ENCODE assay signal across 31 cellular contexts in genomic region chr1:248165186-248165585, GRCh38. TPM values are rescaled to one million over a fixed set of nuclear protein-coding genes. Genes with fewer than 3 reads are reported as not detected.
"Had no signal": no experiment of that assay in that cellular context is flagged by ENCODE, and none has a peak within 500 bp of the region (broad histone marks: within the 10 kb centered on the region; RNA-seq: fewer than 3 reads in every experiment).

No MANE protein-coding gene starts in this region.

- H3K4me1 ChIP-seq: colonic mucosa, gastrocnemius medialis, psoas muscle, sigmoid colon, tibial nerve, upper lobe of left lung had no signal

- H3K27me3 ChIP-seq: colonic mucosa, gastrocnemius medialis, ovary, sigmoid colon, tibial nerve, upper lobe of left lung had no signal

- H3K36me3 ChIP-seq: colonic mucosa, gastrocnemius medialis, ovary, sigmoid colon, thoracic aorta, tibial nerve, upper lobe of left lung had no signal

- H3K27ac ChIP-seq: colonic mucosa, epithelial cell of prostate, gastrocnemius medialis, ovary, psoas muscle, sigmoid colon, thoracic aorta, tibial nerve, upper lobe of left lung had no signal

- H3K9me3 ChIP-seq: colonic mucosa, gastrocnemius medialis, ovary, psoas muscle, sigmoid colon, thoracic aorta had no signal

- H3K4me3 ChIP-seq: colonic mucosa, gastrocnemius medialis, ovary, psoas muscle, sigmoid colon, thoracic aorta, tibial nerve, upper lobe of left lung had no signal

- DNase-seq: colonic mucosa; effector CD8-positive, alpha-beta T cell; endodermal cell; foreskin fibroblast; gastrocnemius medialis; head of caudate nucleus; kidney; mesendoderm; midbrain; natural killer cell; occipital lobe; ovary; psoas muscle; sigmoid colon; stimulated activated CD4-positive, alpha-beta T cell treated with anti-CD3 and anti-CD28 coated beads, Interleukin-4, amount 100 ng/mL, for 4 hours; stimulated activated naive CD8-positive, alpha-beta T cell treated with anti-CD3 and anti-CD28 coated beads, Interleukin-15, Interleukin-2, amounts not matched to agents 100 U/mL and 50 U/mL, for 24 hours; substantia nigra had no signal

RNA-seq across cellular contexts. Expression of gene OR2M2, which starts 9.4 kb away (rescaled TPM):
- total RNA-seq: colonic mucosa, endodermal cell, esophagus mucosa, gastrocnemius medialis, glomerular endothelial cell, kidney, left lobe of liver, liver, lung microvascular endothelial cell, myocyte, natural killer cell, occipital lobe, ovary, psoas muscle, renal cortical epithelial cell, right cardiac atrium, skeletal muscle tissue, thoracic aorta, tibial nerve, upper lobe of left lung had no signal
- polyA plus RNA-seq: liver, neural cell, ovary, psoas muscle, right cardiac atrium, sigmoid colon had no signal

RNA-seq across cellular contexts. Expression of gene OR2M5, which starts 20.2 kb away (rescaled TPM):
- total RNA-seq: colonic mucosa, endodermal cell, esophagus mucosa, gastrocnemius medialis, glomerular endothelial cell, kidney, left lobe of liver, liver, lung microvascular endothelial cell, myocyte, natural killer cell, occipital lobe, ovary, psoas muscle, renal cortical epithelial cell, right cardiac atrium, sigmoid colon, skeletal muscle tissue, thoracic aorta, tibial nerve, upper lobe of left lung had no signal
- polyA plus RNA-seq: liver, neural cell, ovary, psoas muscle, right cardiac atrium, sigmoid colon had no signal

RNA-seq across cellular contexts. Expression of gene OR2M3, which starts 31.9 kb away (rescaled TPM):
- total RNA-seq: colonic mucosa, endodermal cell, esophagus mucosa, gastrocnemius medialis, glomerular endothelial cell, kidney, left lobe of liver, liver, lung microvascular endothelial cell, myocyte, natural killer cell, psoas muscle, renal cortical epithelial cell, right cardiac atrium, sigmoid colon, skeletal muscle tissue, thoracic aorta, tibial nerve, upper lobe of left lung had no signal
- polyA plus RNA-seq: liver, neural cell, ovary, psoas muscle, right cardiac atrium, sigmoid colon had no signal
